7 cellular contexts compared by ENCODE assay signal in genomic region chr3:43285644-43286043, GRCh38. TPM values are rescaled to one million over a fixed set of nuclear protein-coding genes. Genes with fewer than 3 reads are reported as not detected.
DNase-seq lines count a peak whose midpoint lies in the region; TF ChIP-seq lines count a peak whose summit lies in the region.

No MANE protein-coding gene starts in this region.

- peak overlapping the region; percentile 88 for H3K4me2 ChIP-seq in skeletal muscle satellite cell (ENCODE audit: low read length)

- DNase-seq in CD1c-positive myeloid dendritic cell (ENCODE audit: extremely low spot score), result no peak
- no peak for DNase-seq in RKO (ENCODE audit: low spot score)
- no peak for DNase-seq in NOMO-1 treated with DMSO at 0.1 percent for 48 hours (lab: John Stamatoyannopoulos, UW; ENCODE audit: unreplicated experiment)

- peak overlapping the region; percentile 85 for H3K4me3 ChIP-seq in HUES48 (ENCODE audit: low read depth, low read length)
- peak overlapping the region; percentile 76 for H3K4me3 ChIP-seq in iPS-15b (ENCODE audit: low read depth, low read length)
- H3K4me3 ChIP-seq in skeletal muscle satellite cell (ENCODE audit: low read length), result no peak overlapping the region

- no peaks in the 10 kb centered on the region for H3K9me3 ChIP-seq in HUES48 (ENCODE audit: control insufficient read depth, insufficient read depth, low read length)
- no peaks in the 10 kb centered on the region for H3K9me3 ChIP-seq in iPS-15b (ENCODE audit: control insufficient read depth, insufficient read depth, low read length)
- H3K9me3 ChIP-seq in skeletal muscle satellite cell (replicated peaks; ENCODE audit: low read length), result no peaks in the 10 kb centered on the region

- H3K9ac ChIP-seq in HUES48 (ENCODE audit: low read depth, low read length), result no peak overlapping the region
- H3K9ac ChIP-seq in iPS-15b (ENCODE audit: low read depth, low read length), result no peak overlapping the region
- H3K9ac ChIP-seq in skeletal muscle satellite cell (ENCODE audit: low read depth, low read length), result peak overlapping the region; percentile 94

- TF ChIP-seq CTCF in VCaP (conservative IDR thresholded peaks at IDR 0.05), result no peak

- H3K27me3 ChIP-seq in HUES48 (ENCODE audit: control insufficient read depth, insufficient read depth, low read length) (peaks cover 5% of the 10 kb centered on the region; the same call in 1 of the 2 replicates), iPS-15b (ENCODE audit: control insufficient read depth, insufficient read depth, low read length) (peaks cover 11% of the 10 kb centered on the region), skeletal muscle satellite cell (ENCODE audit: control insufficient read depth, insufficient read depth, low read length) (peaks cover 4% of the 10 kb centered on the region)

- H3K36me3 ChIP-seq in HUES48 (ENCODE audit: control insufficient read depth, insufficient read depth, low read length) (0 out of 2 replicates have a peak, but pooled peaks cover 6% of the 10 kb centered on the region), iPS-15b (ENCODE audit: control insufficient read depth, insufficient read depth, low read length) (no peaks in the 10 kb centered on the region), skeletal muscle satellite cell (ENCODE audit: insufficient read depth, low read length) (no peaks in the 10 kb centered on the region)

- H3K27ac ChIP-seq in HUES48 (ENCODE audit: low read depth, low read length), result peak overlapping the region; percentile 34
- H3K27ac ChIP-seq in VCaP, result peak overlapping the region; percentile 88

- H3K4me1 ChIP-seq in HUES48 (ENCODE audit: control insufficient read depth, insufficient read depth, low read length) (peaks cover 26% of the 10 kb centered on the region), iPS-15b (ENCODE audit: control insufficient read depth, insufficient read depth, low read length) (peaks cover 6% of the 10 kb centered on the region), skeletal muscle satellite cell (ENCODE audit: control insufficient read depth, insufficient read depth, low read length) (peaks cover 21% of the 10 kb centered on the region)

RNA-seq across cellular contexts. Expression of gene SNRK, which starts 0.7 kb away (rescaled TPM):
- total RNA-seq in skeletal muscle satellite cell (2012; rRNA removed), result 8.5 and 12.4 TPM in 2 replicates
